Comparison of ENCODE assay signal across 8 cellular contexts in genomic region chr17:82414548-82415281, GRCh38. TPM values are rescaled to one million over a fixed set of nuclear protein-coding genes. Genes with fewer than 3 reads are reported as not detected.
DNase-seq lines count a peak whose midpoint lies in the region; ATAC-seq, FAIRE-seq and TF ChIP-seq lines count a peak whose summit lies in the region.

No MANE protein-coding gene starts in this region.

- no peaks in the 10 kb centered on the region for H3K27me3 ChIP-seq in lung (ENCODE audit: control insufficient read depth, insufficient read depth)

- no peak overlapping the region for H3K4me3 Mint-ChIP-seq in activated CD4-positive, alpha-beta memory T cell treated with anti-CD3 and anti-CD28 coated beads, Interleukin-2, amount 10 ng/mL, durations not matched to agents 7 days and 5 days

- H3K36me3 ChIP-seq in lung (ENCODE audit: control insufficient read depth in 2 of 2, insufficient read depth in 2 of 2, low read length in 2 of 2) = peaks cover 0 to 10% of the 10 kb centered on the region in 2 donors

- H3K27me3 Mint-ChIP-seq in activated CD4-positive, alpha-beta memory T cell treated with anti-CD3 and anti-CD28 coated beads, Interleukin-2, amount 10 ng/mL, durations not matched to agents 7 days and 5 days = no peaks in the 10 kb centered on the region

- WGBS in lung, 2 donors = 26 to 27% methylated on average over 38 of the region's 38 CpGs

- CTCF ChIA-PET in activated CD4-positive, alpha-beta memory T cell treated with anti-CD3 and anti-CD28 coated beads, Interleukin-2, amount 10 ng/mL, durations not matched to agents 7 days and 5 days (lab: Charles Lee) = interaction anchor here (0.6 to 1.3 kb wide), 3 partner anchors 62 to 71 kb away, joined by 3 to 4 read pairs (median 4); no protein-coding TSS in a partner anchor

- POLR2A ChIA-PET in activated CD4-positive, alpha-beta memory T cell treated with anti-CD3 and anti-CD28 coated beads, Interleukin-2, amount 10 ng/mL, durations not matched to agents 7 days and 5 days (lab: Charles Lee) = interaction anchor here (1.3 kb wide), 1 partner anchor 65 kb away, joined by 4 read pairs; no protein-coding TSS in a partner anchor

- H3K4me3 ChIP-seq in lung = no peak overlapping the region

- DNase-seq in GM12892 (ENCODE audit: insufficient read length) (peak; percentile 77), NCI-H345 (lab: John Stamatoyannopoulos, UW) (peak; percentile 47), dermis microvascular lymphatic vessel endothelial cell (ENCODE audit: low read depth in 2 of 2) (peak; percentile 30 to 75), lung (ENCODE audit: low spot score) (peak; percentile 54), DMS79 treated with DMSO at 0.1 percent for 48 hours (lab: John Stamatoyannopoulos, UW) (no peak), KG1 (lab: John Stamatoyannopoulos, UW) (no peak)
- peak; percentile 82 for DNase-seq in activated CD4-positive, alpha-beta memory T cell treated with anti-CD3 and anti-CD28 coated beads, Interleukin-2, amount 10 ng/mL, durations not matched to agents 7 days and 5 days
- DNase-seq in stimulated activated CD8-positive, alpha-beta memory T cell treated with anti-CD3 and anti-CD28 coated beads, Interleukin-15, amount 100 ng/mL, for 1 hour (ENCODE audit: low read depth) = peak; percentile 51

- FAIRE-seq in GM12892 (lab: Jason Lieb, UNC) = peak; percentile 81

- no peak for ATAC-seq in lung (ENCODE audit: insufficient read depth, low FRiP score)

- H3K9me3 Mint-ChIP-seq in activated CD4-positive, alpha-beta memory T cell treated with anti-CD3 and anti-CD28 coated beads, Interleukin-2, amount 10 ng/mL, durations not matched to agents 7 days and 5 days = no peaks in the 10 kb centered on the region

- peaks cover 21% of the 10 kb centered on the region for H3K4me1 Mint-ChIP-seq in activated CD4-positive, alpha-beta memory T cell treated with anti-CD3 and anti-CD28 coated beads, Interleukin-2, amount 10 ng/mL, durations not matched to agents 7 days and 5 days

- no peak overlapping the region for H3K27ac ChIP-seq in lung (ENCODE audit: low read depth in 1 of 2, low read length in 1 of 2)

- peaks cover 0 to 4% of the 10 kb centered on the region in 2 donors for H3K4me1 ChIP-seq in lung (ENCODE audit: control insufficient read depth in 2 of 2, insufficient read depth in 2 of 2, low read length in 2 of 2)

- H3K36me3 Mint-ChIP-seq in activated CD4-positive, alpha-beta memory T cell treated with anti-CD3 and anti-CD28 coated beads, Interleukin-2, amount 10 ng/mL, durations not matched to agents 7 days and 5 days (ENCODE audit: low read depth) = peaks cover 12% of the 10 kb centered on the region

- TF ChIP-seq POLR2A in GM12892 (IDR thresholded peaks at IDR 0.05; ENCODE audit: low read depth, low read length) = no peak

- peak; percentile 58 for TF ChIP-seq CTCF in lung (IDR thresholded peaks at IDR 0.05; ENCODE audit: control extremely low read depth, extremely low read depth)

- H3K27ac Mint-ChIP-seq in activated CD4-positive, alpha-beta memory T cell treated with anti-CD3 and anti-CD28 coated beads, Interleukin-2, amount 10 ng/mL, durations not matched to agents 7 days and 5 days = no peak overlapping the region

- H3K9me3 ChIP-seq in lung (ENCODE audit: control insufficient read depth in 2 of 2, insufficient read depth in 1 of 2, low read length in 1 of 2) = no peaks in the 10 kb centered on the region

RNA-seq across cellular contexts. Expression of gene HEXD, which starts 3.4 kb away (rescaled TPM):
- 10.8 TPM for polyA plus RNA-seq in GM12892 (2012; ENCODE audit: missing spikeins)
- 10 to 100 TPM; 58.3 to 60.6 TPM for total RNA-seq in activated CD4-positive, alpha-beta memory T cell treated with anti-CD3 and anti-CD28 coated beads, Interleukin-2, amount 10 ng/mL, durations not matched to agents 7 days and 5 days
- total RNA-seq in dermis microvascular lymphatic vessel endothelial cell (6.8 and 15.7 TPM in 2 replicates), lung (10 to 100 TPM; 36.9 to 37.8 TPM)
- polyA plus RNA-seq in lung = 10 to 100 TPM; 28.4 to 57.3 TPM

RNA-seq across cellular contexts. Expression of gene OGFOD3, which starts 3.7 kb away (rescaled TPM):
- polyA plus RNA-seq in GM12892 (2012; ENCODE audit: missing spikeins) = 9.3 TPM
- 10 to 100 TPM; 26.7 to 29.4 TPM for total RNA-seq in activated CD4-positive, alpha-beta memory T cell treated with anti-CD3 and anti-CD28 coated beads, Interleukin-2, amount 10 ng/mL, durations not matched to agents 7 days and 5 days
- total RNA-seq in dermis microvascular lymphatic vessel endothelial cell (24.1 and 25.9 TPM in 2 replicates), lung (10 to 100 TPM; 20.6 to 41.6 TPM)
- polyA plus RNA-seq in lung = 10 to 100 TPM; 28.2 to 31.4 TPM

RNA-seq across cellular contexts. Expression of gene CYBC1, which starts 35.8 kb away (rescaled TPM):
- 151 TPM for polyA plus RNA-seq in GM12892 (2012; ENCODE audit: missing spikeins)
- total RNA-seq in activated CD4-positive, alpha-beta memory T cell treated with anti-CD3 and anti-CD28 coated beads, Interleukin-2, amount 10 ng/mL, durations not matched to agents 7 days and 5 days = 100 to 1,000 TPM; 308 to 313 TPM
- total RNA-seq in dermis microvascular lymphatic vessel endothelial cell (30.6 and 58.8 TPM in 2 replicates), lung (100 to 1,000 TPM in 1 of 2 donors, 10 to 100 TPM in 1; 76.4 to 108 TPM)
- 100 to 1,000 TPM in 1 of 2 donors, 10 to 100 TPM in 1; 37.4 to 144 TPM for polyA plus RNA-seq in lung

RNA-seq across cellular contexts. Expression of gene UTS2R, which starts 43.1 kb away (rescaled TPM):
- not detected for polyA plus RNA-seq in GM12892 (2012; ENCODE audit: missing spikeins)
- not detected for total RNA-seq in activated CD4-positive, alpha-beta memory T cell treated with anti-CD3 and anti-CD28 coated beads, Interleukin-2, amount 10 ng/mL, durations not matched to agents 7 days and 5 days
- total RNA-seq in dermis microvascular lymphatic vessel endothelial cell (not detected in 2 replicates), lung (under 1 TPM in 1 of 2 donors, not detected in 1; 0.17 TPM)
- polyA plus RNA-seq in lung = not detected

RNA-seq across cellular contexts. Expression of gene NARF, which starts 43.8 kb away (rescaled TPM):
- 130 TPM for polyA plus RNA-seq in GM12892 (2012; ENCODE audit: missing spikeins)
- total RNA-seq in activated CD4-positive, alpha-beta memory T cell treated with anti-CD3 and anti-CD28 coated beads, Interleukin-2, amount 10 ng/mL, durations not matched to agents 7 days and 5 days = 100 to 1,000 TPM; 150 to 153 TPM
- 56.0 and 123 TPM in 2 replicates for total RNA-seq in dermis microvascular lymphatic vessel endothelial cell
- total RNA-seq in lung = 10 to 100 TPM; 57.7 to 60.1 TPM
- 10 to 100 TPM; 54.7 to 59.8 TPM for polyA plus RNA-seq in lung

Comparison
In these comparisons a context has a peak if more than half of its experiments do, and no peak if none do; other contexts are left out.
1. DNase-seq: peak in GM12892 (single experiment), NCI-H345 (single experiment), activated CD4-positive, alpha-beta memory T cell treated with anti-CD3 and anti-CD28 coated beads, Interleukin-2, amount 10 ng/mL, durations not matched to agents 7 days and 5 days (single experiment), dermis microvascular lymphatic vessel endothelial cell (2 of 2), lung (single experiment) and stimulated activated CD8-positive, alpha-beta memory T cell treated with anti-CD3 and anti-CD28 coated beads, Interleukin-15, amount 100 ng/mL, for 1 hour (single experiment); none in DMS79 treated with DMSO at 0.1 percent for 48 hours (single experiment) and KG1 (single experiment).